19 cellular contexts compared by ENCODE assay signal in genomic region chr4:25190407-25190806, GRCh38. TPM values are rescaled to one million over a fixed set of nuclear protein-coding genes. Genes with fewer than 3 reads are reported as not detected.
DNase-seq lines count a peak whose midpoint lies in the region; ATAC-seq and TF ChIP-seq lines count a peak whose summit lies in the region.
"Had no signal": no experiment of that assay in that cellular context is flagged by ENCODE, and none has a peak within 500 bp of the region (broad histone marks: within the 10 kb centered on the region; RNA-seq: fewer than 3 reads in every experiment).

No MANE protein-coding gene starts in this region.

- TF ChIP-seq POLR2A in NB4 (IDR thresholded peaks at IDR 0.05; ENCODE audit: extremely low read depth, insufficient read length) = no peak
- TF ChIP-seq POLR2A in transverse colon (IDR thresholded peaks at IDR 0.05) = no peak

- TF ChIP-seq EP300 in transverse colon (IDR thresholded peaks at IDR 0.05; ENCODE audit: low read depth) = no peak

- intact Hi-C loops in transverse colon (cut with DNase I; ENCODE audit: low total_unique reads) = no loop called here

- WGBS in transverse colon (ENCODE audit: low coverage in 1 of 2), 2 donors = 55% methylated on average over 2 of the region's 2 CpGs; no CpG with 5 or more reads in 1 of the 2 donors

- H3K4me3 ChIP-seq in NB4 (ENCODE audit: low read depth, low read length) (no peak overlapping the region), WERI-Rb-1 (ENCODE audit: low read depth, low read length) (no peak overlapping the region), transverse colon (no peak overlapping the region)
- H3K4me3 ChIP-seq: BLaER1 treated with 17β-estradiol and CSF1 and Interleukin-3, amounts not matched to agents 10 nM and 100 nM; SJCRH30 had no signal

- H3K36me3 ChIP-seq in WERI-Rb-1 (no peaks in the 10 kb centered on the region), transverse colon (no peaks in the 10 kb centered on the region)
- H3K36me3 ChIP-seq: SJCRH30 had no signal

- ATAC-seq in GM19023 (IDR thresholded peaks at IDR 0.05; ENCODE audit: unreplicated experiment) = no peak
- ATAC-seq: CD8-positive, alpha-beta T cell; Panc1 had no signal

- H3K9me3 ChIP-seq in WERI-Rb-1 (ENCODE audit: severe bottlenecking) (no peaks in the 10 kb centered on the region), transverse colon (no peaks in the 10 kb centered on the region)
- H3K9me3 ChIP-seq: BLaER1 treated with 17β-estradiol and CSF1 and Interleukin-3, amounts not matched to agents 10 nM and 100 nM; SJCRH30 had no signal

- no peak for DNase-seq in NB4 (ENCODE audit: low read depth)
- DNase-seq in WERI-Rb-1 = no peak
- DNase-seq in iPS-NIHi7 (ENCODE audit: extremely low spot score) = peak; percentile 24
- peak; percentile 17 for DNase-seq in transverse colon
- no peak for DNase-seq in HK-2 (ENCODE audit: unreplicated experiment)
- DNase-seq in stimulated activated CD4-positive, alpha-beta T cell treated with anti-CD3 and anti-CD28 coated beads, Interleukin-1b, Interleukin-23, amount 100 ng/mL, for 48 hours = no peak
- DNase-seq: Calu3; CD8-positive, alpha-beta T cell; DMS53; EL; HCEC 1CT; KBM-7; NCI-H1694 treated with DMSO at 0.1 percent for 48 hours; NCI-H2227 treated with DMSO at 0.1 percent for 48 hours; NCI-H510A treated with DMSO at 0.1 percent for 48 hours; SJCRH30 had no signal

- peak; percentile 3 for TF ChIP-seq CTCF in NB4 (IDR thresholded peaks at IDR 0.05; ENCODE audit: low read depth, low read length)
- TF ChIP-seq CTCF in WERI-Rb-1 (IDR thresholded peaks at IDR 0.05; ENCODE audit: low read depth, low read length) = peak; percentile 45; the same call in 1 of the 2 replicates
- TF ChIP-seq CTCF in transverse colon (IDR thresholded peaks at IDR 0.05) = no peak

- H3K27ac ChIP-seq in WERI-Rb-1 (no peak overlapping the region), transverse colon (no peak overlapping the region)
- H3K27ac ChIP-seq: BLaER1 treated with 17β-estradiol and CSF1 and Interleukin-3, amounts not matched to agents 10 nM and 100 nM; SJCRH30 had no signal

- peaks cover 0 to 4% (median 0%) of the 10 kb centered on the region in 4 donors for H3K4me1 ChIP-seq in transverse colon
- H3K4me1 ChIP-seq: BLaER1 treated with 17β-estradiol and CSF1 and Interleukin-3, amounts not matched to agents 10 nM and 100 nM; SJCRH30 had no signal

- in situ Hi-C loops in transverse colon (cut with MboI; ENCODE audit: low pct_ligation_motif_present in 1 of 4, low pct_unique_long_range_greater_than_20kb in 1 of 4, low sequenced_read_pairs in 3 of 4) = no loop called here

- H3K27me3 ChIP-seq in WERI-Rb-1 (ENCODE audit: insufficient read depth, low read depth, severe bottlenecking) (no peaks in the 10 kb centered on the region), transverse colon (no peaks in the 10 kb centered on the region)
- H3K27me3 ChIP-seq: BLaER1 treated with 17β-estradiol and CSF1 and Interleukin-3, amounts not matched to agents 10 nM and 100 nM; SJCRH30 had no signal

RNA-seq across cellular contexts. Expression of gene SEPSECS, which starts 30.2 kb away (rescaled TPM):
- total RNA-seq in transverse colon = 10 to 100 TPM in 3 of 4 donors, 1 to 10 TPM in 1; 4.6 to 19.2 (median 16.5) TPM

RNA-seq across cellular contexts. Expression of gene PI4K2B, which starts 43.4 kb away (rescaled TPM):
- 10 to 100 TPM; 17.2 to 85.0 (median 28.7) TPM for total RNA-seq in transverse colon

Comparison
In these comparisons a context has a peak if more than half of its experiments do, and no peak if none do; other contexts are left out.
1. DNase-seq: peak in iPS-NIHi7 (single experiment) and transverse colon (single experiment); none in NB4 (single experiment), WERI-Rb-1 (single experiment), HK-2 (single experiment) and stimulated activated CD4-positive, alpha-beta T cell treated with anti-CD3 and anti-CD28 coated beads, Interleukin-1b, Interleukin-23, amount 100 ng/mL, for 48 hours (single experiment).
2. CTCF ChIP-seq: peak in NB4 (single experiment) and WERI-Rb-1 (single experiment); none in transverse colon (0 of 5).